13 cellular contexts compared by ENCODE assay signal in genomic region chr14:37592288-37593274, GRCh38. TPM values are rescaled to one million over a fixed set of nuclear protein-coding genes. Genes with fewer than 3 reads are reported as not detected.
DNase-seq lines count a peak whose midpoint lies in the region; ATAC-seq, FAIRE-seq and TF ChIP-seq lines count a peak whose summit lies in the region.
"Had no signal": no experiment of that assay in that cellular context is flagged by ENCODE, and none has a peak within 500 bp of the region (broad histone marks: within the 10 kb centered on the region; RNA-seq: fewer than 3 reads in every experiment).

No MANE protein-coding gene starts in this region.

- no peak for TF ChIP-seq CTCF in D721Med (IDR thresholded peaks at IDR 0.05; ENCODE audit: insufficient read depth, missing control alignments)

- peaks cover 71% of the 10 kb centered on the region for H3K27me3 Mint-ChIP-seq in activated CD4-positive, alpha-beta T cell treated with anti-CD3 and anti-CD28 coated beads, Interleukin-2, amount 10 ng/mL, durations not matched to agents 24 days and 14 days
- H3K27me3 Mint-ChIP-seq in activated CD4-positive, alpha-beta T cell treated with anti-CD3 and anti-CD28 coated beads for 36 hours = peaks cover 67% of the 10 kb centered on the region
- H3K27me3 Mint-ChIP-seq in stimulated activated naive B cell treated with anti-CD40 and anti-IgM and Interleukin-4, amounts not matched to agents 10 μg/mL and 1 μg/mL and 100 μg/mL, for 72 hours = peaks cover 60 to 85% of the 10 kb centered on the region in 2 donors
- peaks cover 93% of the 10 kb centered on the region for H3K27me3 Mint-ChIP-seq in stimulated activated naive CD8-positive, alpha-beta T cell treated with anti-CD3 and anti-CD28 coated beads, Interleukin-15, amount 100 ng/mL, for 72 hours

- H3K4me1 Mint-ChIP-seq in activated CD4-positive, alpha-beta T cell treated with anti-CD3 and anti-CD28 coated beads, Interleukin-2, amount 10 ng/mL, durations not matched to agents 24 days and 14 days = peaks cover 9% of the 10 kb centered on the region
- peaks cover 20% of the 10 kb centered on the region for H3K4me1 Mint-ChIP-seq in activated CD4-positive, alpha-beta T cell treated with anti-CD3 and anti-CD28 coated beads for 36 hours
- H3K4me1 Mint-ChIP-seq in stimulated activated naive B cell treated with anti-CD40 and anti-IgM and Interleukin-4, amounts not matched to agents 10 μg/mL and 1 μg/mL and 100 μg/mL, for 72 hours = peaks cover 12 to 30% of the 10 kb centered on the region in 2 donors
- peaks cover 38% of the 10 kb centered on the region for H3K4me1 Mint-ChIP-seq in stimulated activated naive CD8-positive, alpha-beta T cell treated with anti-CD3 and anti-CD28 coated beads, Interleukin-15, amount 100 ng/mL, for 72 hours

- CTCF ChIA-PET in activated CD4-positive, alpha-beta T cell treated with anti-CD3 and anti-CD28 coated beads for 36 hours (lab: Charles Lee) = interaction anchor here (0.8 kb wide), 1 partner anchor 605 kb away, joined by 3 read pairs; no protein-coding TSS in a partner anchor
- CTCF ChIA-PET in HEK293T (lab: Yijun Ruan, JAX) = interaction anchor here (0.7 to 1.3 kb wide), 5 partner anchors 7 to 670 kb away, joined by 3 to 5 read pairs (median 4); no protein-coding TSS in a partner anchor

- peaks cover 100% of the 10 kb centered on the region for H3K27me3 ChIP-seq in iPS-20b (ENCODE audit: insufficient read depth, low read length)

- no peaks in the 10 kb centered on the region; the same call in 1 of the 2 replicates for H3K9me3 ChIP-seq in iPS-20b (ENCODE audit: insufficient read depth, low read depth, low read length)
- H3K9me3 ChIP-seq: gastrocnemius medialis had no signal

- peaks cover 3% of the 10 kb centered on the region for H3K36me3 Mint-ChIP-seq in activated CD4-positive, alpha-beta T cell treated with anti-CD3 and anti-CD28 coated beads, Interleukin-2, amount 10 ng/mL, durations not matched to agents 24 days and 14 days (ENCODE audit: low read depth)
- peaks cover 4% of the 10 kb centered on the region for H3K36me3 Mint-ChIP-seq in activated CD4-positive, alpha-beta T cell treated with anti-CD3 and anti-CD28 coated beads for 36 hours (ENCODE audit: low read depth)
- peaks cover 11 to 22% of the 10 kb centered on the region in 2 donors for H3K36me3 Mint-ChIP-seq in stimulated activated naive B cell treated with anti-CD40 and anti-IgM and Interleukin-4, amounts not matched to agents 10 μg/mL and 1 μg/mL and 100 μg/mL, for 72 hours

- H3K9ac ChIP-seq in iPS-20b (ENCODE audit: low read depth, low read length) = no peak overlapping the region

- H3K4me1 ChIP-seq in iPS-20b (ENCODE audit: insufficient read depth, low read length) = 0 out of 2 replicates have a peak, but pooled peaks cover under 1% of the 10 kb centered on the region

- peaks cover 14% of the 10 kb centered on the region for H3K9me3 Mint-ChIP-seq in activated CD4-positive, alpha-beta T cell treated with anti-CD3 and anti-CD28 coated beads, Interleukin-2, amount 10 ng/mL, durations not matched to agents 24 days and 14 days
- H3K9me3 Mint-ChIP-seq in activated CD4-positive, alpha-beta T cell treated with anti-CD3 and anti-CD28 coated beads for 36 hours (ENCODE audit: low read depth) = peaks cover 15% of the 10 kb centered on the region
- peaks cover 4 to 8% of the 10 kb centered on the region in 2 donors for H3K9me3 Mint-ChIP-seq in stimulated activated naive B cell treated with anti-CD40 and anti-IgM and Interleukin-4, amounts not matched to agents 10 μg/mL and 1 μg/mL and 100 μg/mL, for 72 hours
- H3K9me3 Mint-ChIP-seq in stimulated activated naive CD8-positive, alpha-beta T cell treated with anti-CD3 and anti-CD28 coated beads, Interleukin-15, amount 100 ng/mL, for 72 hours = peaks cover 15 to 18% of the 10 kb centered on the region in 2 donors

- no peaks in the 10 kb centered on the region for H3K36me3 ChIP-seq in iPS-20b (ENCODE audit: insufficient read depth, low read depth, low read length)
- H3K36me3 ChIP-seq: gastrocnemius medialis had no signal

- peak overlapping the region; percentile 26; the same call in 1 of the 2 replicates for H3K4me3 ChIP-seq in iPS-20b (ENCODE audit: low read length)
- H3K4me3 ChIP-seq: gastrocnemius medialis had no signal

- DNase-seq in activated CD4-positive, alpha-beta T cell treated with anti-CD3 and anti-CD28 coated beads, Interleukin-2, amount 10 ng/mL, durations not matched to agents 24 days and 14 days = no peak
- DNase-seq in activated CD4-positive, alpha-beta T cell treated with anti-CD3 and anti-CD28 coated beads for 36 hours = no peak
- DNase-seq in NCI-H526 treated with DMSO at 0.1 percent for 48 hours (lab: John Stamatoyannopoulos, UW) (peak; percentile 27), D721Med (ENCODE audit: insufficient read length, low spot score) (no peak), HEK293T (ENCODE audit: extremely low spot score) (no peak)
- no peak for DNase-seq in stimulated activated naive B cell treated with anti-CD40 and anti-IgM and Interleukin-4, amounts not matched to agents 10 μg/mL and 1 μg/mL and 100 μg/mL, for 72 hours
- no peak for DNase-seq in stimulated activated naive CD8-positive, alpha-beta T cell treated with anti-CD3 and anti-CD28 coated beads, Interleukin-15, amount 100 ng/mL, for 72 hours
- DNase-seq: gastrocnemius medialis, naive B cell, NCI-H1694 had no signal

- no peak overlapping the region for H3K27ac ChIP-seq in iPS-20b (ENCODE audit: low read length)
- H3K27ac ChIP-seq: gastrocnemius medialis had no signal

- no peak for FAIRE-seq in D721Med (lab: Jason Lieb, UNC)

- peak overlapping the region; percentile 29 for H3K27ac Mint-ChIP-seq in activated CD4-positive, alpha-beta T cell treated with anti-CD3 and anti-CD28 coated beads, Interleukin-2, amount 10 ng/mL, durations not matched to agents 24 days and 14 days
- H3K27ac Mint-ChIP-seq in activated CD4-positive, alpha-beta T cell treated with anti-CD3 and anti-CD28 coated beads for 36 hours = no peak overlapping the region
- peak overlapping the region; percentile 84 for H3K27ac Mint-ChIP-seq in stimulated activated naive B cell treated with anti-CD40 and anti-IgM and Interleukin-4, amounts not matched to agents 10 μg/mL and 1 μg/mL and 100 μg/mL, for 72 hours
- H3K27ac Mint-ChIP-seq in stimulated activated naive CD8-positive, alpha-beta T cell treated with anti-CD3 and anti-CD28 coated beads, Interleukin-15, amount 100 ng/mL, for 72 hours = no peak overlapping the region
- H3K27ac Mint-ChIP-seq: naive B cell had no signal

- intact Hi-C loops in activated CD4-positive, alpha-beta T cell treated with anti-CD3 and anti-CD28 coated beads, Interleukin-2, amount 10 ng/mL, durations not matched to agents 24 days and 14 days (cut with micrococcal nuclease) = loop anchor here (2.0 to 5.0 kb wide), 2 partner anchors 930 to 1070 kb away; partner anchors contain the start of gene NKX2-1
- intact Hi-C loops in activated CD4-positive, alpha-beta T cell treated with anti-CD3 and anti-CD28 coated beads for 36 hours (cut with DNase I, micrococcal nuclease) = loop anchor here (2.0 to 10.0 kb wide), 6 partner anchors 482 to 1268 kb away; partner anchors contain the start of genes MBIP (in 1 of the 2) and PAX9 (in 1 of the 2)

- no peak for ATAC-seq in activated CD4-positive, alpha-beta T cell treated with anti-CD3 and anti-CD28 coated beads for 36 hours
- no peak for ATAC-seq in stimulated activated naive B cell treated with anti-CD40 and anti-IgM and Interleukin-4, amounts not matched to agents 10 μg/mL and 1 μg/mL and 100 μg/mL, for 72 hours (replicated peaks)
- no peak for ATAC-seq in stimulated activated naive CD8-positive, alpha-beta T cell treated with anti-CD3 and anti-CD28 coated beads, Interleukin-15, amount 100 ng/mL, for 72 hours
- ATAC-seq: gastrocnemius medialis had no signal

- no peak overlapping the region for H3K4me3 Mint-ChIP-seq in activated CD4-positive, alpha-beta T cell treated with anti-CD3 and anti-CD28 coated beads, Interleukin-2, amount 10 ng/mL, durations not matched to agents 24 days and 14 days
- no peak overlapping the region for H3K4me3 Mint-ChIP-seq in activated CD4-positive, alpha-beta T cell treated with anti-CD3 and anti-CD28 coated beads for 36 hours
- H3K4me3 Mint-ChIP-seq in stimulated activated naive B cell treated with anti-CD40 and anti-IgM and Interleukin-4, amounts not matched to agents 10 μg/mL and 1 μg/mL and 100 μg/mL, for 72 hours = no peak overlapping the region
- peak overlapping the region in 1 of 2 donors; percentile 15 for H3K4me3 Mint-ChIP-seq in stimulated activated naive CD8-positive, alpha-beta T cell treated with anti-CD3 and anti-CD28 coated beads, Interleukin-15, amount 100 ng/mL, for 72 hours
- H3K4me3 Mint-ChIP-seq: naive B cell had no signal

- POLR2A ChIA-PET in activated CD4-positive, alpha-beta T cell treated with anti-CD3 and anti-CD28 coated beads for 36 hours (lab: Charles Lee) = no interaction called here
- POLR2A ChIA-PET in HEK293T (lab: Yijun Ruan, JAX) = no interaction called here

TF ChIP-seq in HEK293T, 16 proteins besides CTCF, POLR2A, EP300 and RAD21 (continues in another document):
- no peak for TF ChIP-seq CTBP1 (IDR thresholded peaks at IDR 0.05; ENCODE audit: borderline replicate concordance)
- no peak for TF ChIP-seq FOXA1 (IDR thresholded peaks at IDR 0.05)
- TF ChIP-seq ARNT (IDR thresholded peaks at IDR 0.05) = no peak
- no peak for TF ChIP-seq SUZ12 (IDR thresholded peaks at IDR 0.05)
- TF ChIP-seq FOXM1 (IDR thresholded peaks at IDR 0.05; ENCODE audit: borderline replicate concordance) = no peak
- no peak for TF ChIP-seq NFRKB (IDR thresholded peaks at IDR 0.05)
- no peak for TF ChIP-seq HDGF (IDR thresholded peaks at IDR 0.05; ENCODE audit: borderline replicate concordance)
- no peak for TF ChIP-seq SP1 (IDR thresholded peaks at IDR 0.05)
- TF ChIP-seq ELF4 (IDR thresholded peaks at IDR 0.05) = no peak
- no peak for TF ChIP-seq PKNOX1 (IDR thresholded peaks at IDR 0.05)
- TF ChIP-seq BHLHE40 (IDR thresholded peaks at IDR 0.05; ENCODE audit: borderline replicate concordance) = no peak

RNA-seq across cellular contexts. Expression of gene FOXA1, which starts 2.5 kb away (rescaled TPM):
- 0.07 TPM in 1 of 2 replicates, not detected in the other for total RNA-seq in activated CD4-positive, alpha-beta T cell treated with anti-CD3 and anti-CD28 coated beads, Interleukin-2, amount 10 ng/mL, durations not matched to agents 24 days and 14 days
- under 1 TPM; 0.05 to 0.07 TPM for total RNA-seq in activated CD4-positive, alpha-beta T cell treated with anti-CD3 and anti-CD28 coated beads for 36 hours

RNA-seq across cellular contexts. Expression of gene TTC6, which starts 2.8 kb away (rescaled TPM):
- not detected in 2 replicates for total RNA-seq in activated CD4-positive, alpha-beta T cell treated with anti-CD3 and anti-CD28 coated beads, Interleukin-2, amount 10 ng/mL, durations not matched to agents 24 days and 14 days
- not detected for total RNA-seq in activated CD4-positive, alpha-beta T cell treated with anti-CD3 and anti-CD28 coated beads for 36 hours
- total RNA-seq: activated CD8-positive, alpha-beta memory T cell treated with anti-CD3 and anti-CD28 coated beads for 36 hours; gastrocnemius medialis; SK-MEL-5 had no signal

Comparison
In these comparisons a context has a peak if more than half of its experiments do, and no peak if none do; other contexts are left out.
1. H3K27ac Mint-ChIP-seq: peak in activated CD4-positive, alpha-beta T cell treated with anti-CD3 and anti-CD28 coated beads, Interleukin-2, amount 10 ng/mL, durations not matched to agents 24 days and 14 days (single experiment) and stimulated activated naive B cell treated with anti-CD40 and anti-IgM and Interleukin-4, amounts not matched to agents 10 μg/mL and 1 μg/mL and 100 μg/mL, for 72 hours (single experiment); none in activated CD4-positive, alpha-beta T cell treated with anti-CD3 and anti-CD28 coated beads for 36 hours (single experiment) and stimulated activated naive CD8-positive, alpha-beta T cell treated with anti-CD3 and anti-CD28 coated beads, Interleukin-15, amount 100 ng/mL, for 72 hours (0 of 2).